26 cellular contexts compared by ENCODE assay signal in genomic region chr12:51234533-51234932, GRCh38. TPM values are rescaled to one million over a fixed set of nuclear protein-coding genes. Genes with fewer than 3 reads are reported as not detected.
A peak's percentile ranks its signal among the peaks of the same experiment; 100 is the strongest.
DNase-seq lines count a peak whose midpoint lies in the region; ATAC-seq, FAIRE-seq and TF ChIP-seq lines count a peak whose summit lies in the region.
"Had no signal": no experiment of that assay in that cellular context is flagged by ENCODE, and none has a peak within 500 bp of the region (broad histone marks: within the 10 kb centered on the region; RNA-seq: fewer than 3 reads in every experiment).

No MANE protein-coding gene starts in this region.

- H3K36me3 ChIP-seq in K562 (ENCODE audit: control insufficient read depth, insufficient read depth, low read length), result no peaks in the 10 kb centered on the region
- H3K36me3 ChIP-seq: BLaER1 treated with 17β-estradiol and CSF1 and Interleukin-3, amounts not matched to agents 10 nM and 100 nM; HAP-1 had no signal

- peak overlapping the region; percentile 99 for H3K27ac ChIP-seq in 22Rv1
- H3K27ac ChIP-seq in K562 (ENCODE audit: extremely low read depth, low read depth, low read length), result no peak overlapping the region
- H3K27ac ChIP-seq: A549; BLaER1 treated with 17β-estradiol and CSF1 and Interleukin-3, amounts not matched to agents 10 nM and 100 nM had no signal

- FAIRE-seq in K562 (lab: Jason Lieb, UNC), result no peak
- FAIRE-seq: A549, D721Med, G401.6, GM12892, GM19239, H54 had no signal

- peak overlapping the region; percentile 22 for H3K27ac Mint-ChIP-seq in stimulated activated effector memory CD8-positive, alpha-beta T cell treated with anti-CD3 and anti-CD28 coated beads, Interleukin-12 subunit alpha, Interleukin-12 subunit beta, amount 100 ng/mL, for 72 hours
- no peak overlapping the region for H3K27ac Mint-ChIP-seq in WTC11
- H3K27ac Mint-ChIP-seq: CD4-positive, alpha-beta T cell; CD8-positive, alpha-beta memory T cell; GM23338; HFFc6 had no signal

- H3K27me3 ChIP-seq in K562 (ENCODE audit: control insufficient read depth in 2 of 2, insufficient read depth in 2 of 2, low read length in 2 of 2), result no peaks in the 10 kb centered on the region
- H3K27me3 ChIP-seq: BE2C; BLaER1 treated with 17β-estradiol and CSF1 and Interleukin-3, amounts not matched to agents 10 nM and 100 nM had no signal

- TF ChIP-seq CTCF in 22Rv1 (IDR thresholded peaks at IDR 0.05), result no peak
- no peak for TF ChIP-seq CTCF in K562 (IDR thresholded peaks at IDR 0.05 in 2 of 3, conservative IDR thresholded peaks at IDR 0.05 in 1 of 3; ENCODE audit: insufficient read depth in 2 of 3, low read depth in 1 of 3, low read length in 3 of 3)
- no peak for TF ChIP-seq CTCF in WTC11 (IDR thresholded peaks at IDR 0.05)

- POLR2A ChIA-PET in K562 (lab: Yijun Ruan, JAX), result no interaction called here
- POLR2A ChIA-PET in WTC11 (lab: Charles Lee), result no interaction called here

- H3K4me3 Mint-ChIP-seq in stimulated activated effector memory CD8-positive, alpha-beta T cell treated with anti-CD3 and anti-CD28 coated beads, Interleukin-12 subunit alpha, Interleukin-12 subunit beta, amount 100 ng/mL, for 72 hours, result no peak overlapping the region
- no peak overlapping the region for H3K4me3 Mint-ChIP-seq in WTC11
- H3K4me3 Mint-ChIP-seq: CD14-positive monocyte; CD4-positive, alpha-beta T cell; GM23338; HFFc6 had no signal

- peak; percentile 6 for DNase-seq in DMS 273 (lab: John Stamatoyannopoulos, UW; ENCODE audit: unreplicated experiment)
- no peak for DNase-seq in DMS 273 treated with DMSO at 0.1 percent for 48 hours (lab: John Stamatoyannopoulos, UW)
- no peak for DNase-seq in K562 (ENCODE audit: extremely low read depth in 1 of 4, low spot score in 3 of 4)
- DNase-seq in stimulated activated effector memory CD8-positive, alpha-beta T cell treated with anti-CD3 and anti-CD28 coated beads, Interleukin-12 subunit alpha, Interleukin-12 subunit beta, amount 100 ng/mL, for 72 hours (ENCODE audit: low spot score in 2 of 2), result no peak
- DNase-seq in H4 (ENCODE audit: low spot score), result no peak
- no peak for DNase-seq in WTC11 (ENCODE audit: low spot score)
- DNase-seq: 8988T; ACHN; AML-193; BE2C; CD4-positive, alpha-beta T cell; CD8-positive, alpha-beta memory T cell; DMS153; DND-41; HFFc6 had no signal

- H3K4me1 ChIP-seq in K562 (replicated peaks in 1 of 2; ENCODE audit: control insufficient read depth in 2 of 2, insufficient read depth in 2 of 2, low read length in 2 of 2), result peaks cover 4 to 14% of the 10 kb centered on the region in 2 experiments; a peak in 4 of 5 replicates
- H3K4me1 ChIP-seq: A549 had no signal

- TF ChIP-seq EP300 in K562 (IDR thresholded peaks at IDR 0.05; ENCODE audit: low read length), result no peak

- no peak for TF ChIP-seq RAD21 in K562 (CRISPR knock-in tag; conservative IDR thresholded peaks at IDR 0.05 in 1 of 2, IDR thresholded peaks at IDR 0.05 in 1 of 2)

- H3K4me2 ChIP-seq in K562 (ENCODE audit: insufficient read depth, low read length), result no peak overlapping the region
- H3K4me2 ChIP-seq: A549; BLaER1 treated with 17β-estradiol and CSF1 and Interleukin-3, amounts not matched to agents 10 nM and 100 nM; GM23338 had no signal

- peaks cover 9% of the 10 kb centered on the region for H3K79me2 ChIP-seq in K562 (ENCODE audit: control insufficient read depth, insufficient read depth, low read length)

- H2AFZ ChIP-seq in K562 (ENCODE audit: low read depth, low read length), result no peak overlapping the region
- H2AFZ ChIP-seq: GM23338 had no signal

- no peaks in the 10 kb centered on the region for H3K27me3 Mint-ChIP-seq in WTC11 (ENCODE audit: low read depth)
- H3K27me3 Mint-ChIP-seq: CD4-positive, alpha-beta T cell had no signal

- no peak for ATAC-seq in K562
- ATAC-seq in stimulated activated effector memory CD8-positive, alpha-beta T cell treated with anti-CD3 and anti-CD28 coated beads, Interleukin-12 subunit alpha, Interleukin-12 subunit beta, amount 100 ng/mL, for 72 hours, result no peak
- no peak for ATAC-seq in WTC11
- ATAC-seq: A549, GM23338 had no signal

- no peaks in the 10 kb centered on the region for H3K9me1 ChIP-seq in K562 (ENCODE audit: control insufficient read depth, insufficient read depth, low read length)

- no peak overlapping the region for H3K9ac ChIP-seq in K562 (ENCODE audit: insufficient read depth in 1 of 2, low read depth in 2 of 2, low read length in 2 of 2)
- H3K9ac ChIP-seq: BLaER1 treated with 17β-estradiol and CSF1 and Interleukin-3, amounts not matched to agents 10 nM and 100 nM had no signal

- no peak for TF ChIP-seq POLR2A in K562 (conservative IDR thresholded peaks at IDR 0.05)

- H3K9me3 Mint-ChIP-seq in stimulated activated effector memory CD8-positive, alpha-beta T cell treated with anti-CD3 and anti-CD28 coated beads, Interleukin-12 subunit alpha, Interleukin-12 subunit beta, amount 100 ng/mL, for 72 hours, result no peaks in the 10 kb centered on the region
- H3K9me3 Mint-ChIP-seq in WTC11, result 0 out of 2 replicates have a peak, but pooled peaks cover 3% of the 10 kb centered on the region
- H3K9me3 Mint-ChIP-seq: CD4-positive, alpha-beta T cell; CD8-positive, alpha-beta memory T cell; GM23338; HFFc6 had no signal

- H3K36me3 Mint-ChIP-seq in stimulated activated effector memory CD8-positive, alpha-beta T cell treated with anti-CD3 and anti-CD28 coated beads, Interleukin-12 subunit alpha, Interleukin-12 subunit beta, amount 100 ng/mL, for 72 hours, result peaks cover 12% of the 10 kb centered on the region
- H3K36me3 Mint-ChIP-seq in WTC11, result no peaks in the 10 kb centered on the region

- intact Hi-C loops in K562 (cut with micrococcal nuclease), result no loop called here

- BruUV-seq in K562 (replicated peaks; lab: Mats Ljungman, UMichigan), result no TSS peak

- in situ Hi-C loops in K562 (cut with MboI), result no loop called here

- peaks cover 8% of the 10 kb centered on the region for H3K4me1 Mint-ChIP-seq in stimulated activated effector memory CD8-positive, alpha-beta T cell treated with anti-CD3 and anti-CD28 coated beads, Interleukin-12 subunit alpha, Interleukin-12 subunit beta, amount 100 ng/mL, for 72 hours
- peaks cover 7% of the 10 kb centered on the region for H3K4me1 Mint-ChIP-seq in WTC11

- H3K4me3 ChIP-seq in K562, result no peak overlapping the region
- H3K4me3 ChIP-seq: A549; BLaER1 treated with 17β-estradiol and CSF1 and Interleukin-3, amounts not matched to agents 10 nM and 100 nM; GM23338; HAP-1 had no signal

- 35% methylated on average over 5 of the region's 5 CpGs for WGBS in K562 (ENCODE audit: insufficient coverage, low coverage, missing lambda C conversion rate)

- no peaks in the 10 kb centered on the region for H3K9me3 ChIP-seq in K562 (replicated peaks; ENCODE audit: control insufficient read depth, insufficient read depth, low read depth, low read length)
- H3K9me3 ChIP-seq: A549, BE2C, HAP-1 had no signal

- H4K20me1 ChIP-seq in K562 (replicated peaks; ENCODE audit: control insufficient read depth, insufficient read depth, low read length), result no peaks in the 10 kb centered on the region

- CTCF ChIA-PET in K562 (lab: Yijun Ruan, JAX; ENCODE audit: low intra/inter-chr PET ratio), result no interaction called here
- CTCF ChIA-PET in WTC11 (lab: Charles Lee), result no interaction called here

RNA-seq across cellular contexts. Expression of gene DAZAP2, which starts 4.1 kb away (rescaled TPM):
- total RNA-seq in K562 (2011; cell fraction: chromatin; rRNA removed; ENCODE audit: low replicate concordance), result 65.3 and 70.8 TPM in 2 replicates
- total RNA-seq in K562 (2011; cell fraction: nucleolus; rRNA removed), result 50.3 and 56.7 TPM in 2 replicates
- 71.7 and 79.8 TPM in 2 replicates for total RNA-seq in K562 (2011; cell fraction: nucleoplasm; rRNA removed)
- total RNA-seq in K562 (2014; rRNA removed), result 111 and 116 TPM in 2 replicates
- total RNA-seq in K562 (2014; rRNA removed; fragmentation: Illumina TruSeq; extraction: Trizol), result 144 and 149 TPM in 2 replicates
- 194 and 195 TPM in 2 replicates for total RNA-seq in K562 (2015; rRNA removed; fragmentation: Illumina TruSeq; extraction: Trizol)
- 129 and 132 TPM in 2 replicates for total RNA-seq in K562 (2021)
- polyA plus RNA-seq in K562 (2011; rRNA removed), result 329 and 342 TPM in 2 replicates
- 426 and 578 TPM in 2 replicates for polyA plus RNA-seq in K562 (2011; cell fraction: cytosol; rRNA removed)
- 135 and 184 TPM in 2 replicates for polyA plus RNA-seq in K562 (2011; cell fraction: nucleus; rRNA removed)
- polyA plus RNA-seq in K562 (2012), result 215 and 432 TPM in 2 replicates
- polyA plus RNA-seq in K562 (2014; fragmentation: Illumina TruSeq; extraction: Trizol), result 276 and 289 TPM in 2 replicates
- polyA plus RNA-seq in K562 (2014; fragmentation: Nextera tagmentation; extraction: Ambion mirVana), result 100 to 1,000 TPM; 364 to 668 TPM
- polyA plus RNA-seq in K562 (2014; rRNA removed), result 227 and 282 TPM in 2 replicates
- 188 and 248 TPM in 2 replicates for polyA minus RNA-seq in K562 (2011; rRNA and poly(A)+ RNA removed)
- polyA minus RNA-seq in K562 (2011; cell fraction: cytosol; rRNA and poly(A)+ RNA removed), result 112 and 122 TPM in 2 replicates
- polyA minus RNA-seq in K562 (2011; cell fraction: nucleus; rRNA and poly(A)+ RNA removed), result 28.7 and 52.4 TPM in 2 replicates
- total RNA-seq in H4 (2014; rRNA removed; shearing (Covaris generic)), result 270 and 319 TPM in 2 replicates
- total RNA-seq in WTC11 (2021), result 30.4 to 35.8 TPM (median 33.0 TPM) in 3 replicates

RNA-seq across cellular contexts. Expression of gene POU6F1, which starts 16.7 kb away (rescaled TPM):
- 8.6 and 29.6 TPM in 2 replicates for total RNA-seq in K562 (2011; cell fraction: chromatin; rRNA removed; ENCODE audit: low replicate concordance)
- 5.3 and 7.0 TPM in 2 replicates for total RNA-seq in K562 (2011; cell fraction: nucleolus; rRNA removed)
- total RNA-seq in K562 (2011; cell fraction: nucleoplasm; rRNA removed), result 13.7 and 24.2 TPM in 2 replicates
- total RNA-seq in K562 (2014; rRNA removed) (0.36 and 1.3 TPM in 2 replicates), K562 (2014; rRNA removed; fragmentation: Illumina TruSeq; extraction: Trizol) (1.4 and 2.0 TPM in 2 replicates), K562 (2015; rRNA removed; fragmentation: Illumina TruSeq; extraction: Trizol) (0.98 and 1.1 TPM in 2 replicates), K562 (2021) (3.3 and 4.0 TPM in 2 replicates), WTC11 (2021) (10.2 to 14.5 TPM (median 11.2 TPM) in 3 replicates)
- polyA plus RNA-seq in K562 (2011; rRNA removed) (3.0 and 3.4 TPM in 2 replicates), K562 (2014; fragmentation: Illumina TruSeq; extraction: Trizol) (1.1 and 1.4 TPM in 2 replicates), K562 (2014; fragmentation: Nextera tagmentation; extraction: Ambion mirVana) (under 1 TPM; 0.14 to 0.25 TPM), K562 (2014; rRNA removed) (0.78 and 1.4 TPM in 2 replicates)
- polyA plus RNA-seq in K562 (2011; cell fraction: cytosol; rRNA removed), result 1.2 and 1.3 TPM in 2 replicates
- polyA plus RNA-seq in K562 (2011; cell fraction: nucleus; rRNA removed), result 7.9 and 10.0 TPM in 2 replicates
- 0.89 and 5.9 TPM in 2 replicates for polyA plus RNA-seq in K562 (2012)
- polyA minus RNA-seq in K562 (2011; rRNA and poly(A)+ RNA removed), result 1.5 and 1.6 TPM in 2 replicates
- 2.1 and 2.3 TPM in 2 replicates for polyA minus RNA-seq in K562 (2011; cell fraction: cytosol; rRNA and poly(A)+ RNA removed)
- 2.3 and 3.6 TPM in 2 replicates for polyA minus RNA-seq in K562 (2011; cell fraction: nucleus; rRNA and poly(A)+ RNA removed)
- 2.9 and 24.5 TPM in 2 replicates for total RNA-seq in H4 (2014; rRNA removed; shearing (Covaris generic))

RNA-seq across cellular contexts. Expression of gene SMAGP, which starts 35.7 kb away (rescaled TPM):
- 33.1 and 42.1 TPM in 2 replicates for total RNA-seq in K562 (2011; cell fraction: chromatin; rRNA removed; ENCODE audit: low replicate concordance)
- 28.7 and 34.4 TPM in 2 replicates for total RNA-seq in K562 (2011; cell fraction: nucleolus; rRNA removed)
- total RNA-seq in K562 (2011; cell fraction: nucleoplasm; rRNA removed), result 43.1 and 65.2 TPM in 2 replicates
- total RNA-seq in K562 (2014; rRNA removed) (23.1 and 26.4 TPM in 2 replicates), K562 (2014; rRNA removed; fragmentation: Illumina TruSeq; extraction: Trizol) (26.5 and 31.6 TPM in 2 replicates), K562 (2015; rRNA removed; fragmentation: Illumina TruSeq; extraction: Trizol) (24.9 and 25.3 TPM in 2 replicates), K562 (2021) (29.7 and 35.9 TPM in 2 replicates), WTC11 (2021) (11.6 to 12.5 TPM (median 11.7 TPM) in 3 replicates)
- polyA plus RNA-seq in K562 (2011; rRNA removed) (52.2 and 62.3 TPM in 2 replicates), K562 (2014; fragmentation: Illumina TruSeq; extraction: Trizol) (45.9 and 53.9 TPM in 2 replicates), K562 (2014; fragmentation: Nextera tagmentation; extraction: Ambion mirVana) (10 to 100 TPM; 26.0 to 29.9 TPM), K562 (2014; rRNA removed) (33.6 and 35.3 TPM in 2 replicates)
- 47.6 and 61.5 TPM in 2 replicates for polyA plus RNA-seq in K562 (2011; cell fraction: cytosol; rRNA removed)
- 38.6 and 59.2 TPM in 2 replicates for polyA plus RNA-seq in K562 (2011; cell fraction: nucleus; rRNA removed)
- polyA plus RNA-seq in K562 (2012), result 40.6 and 110 TPM in 2 replicates
- polyA minus RNA-seq in K562 (2011; rRNA and poly(A)+ RNA removed), result 31.6 and 53.7 TPM in 2 replicates
- polyA minus RNA-seq in K562 (2011; cell fraction: cytosol; rRNA and poly(A)+ RNA removed), result 14.2 and 22.0 TPM in 2 replicates
- 10.8 and 13.6 TPM in 2 replicates for polyA minus RNA-seq in K562 (2011; cell fraction: nucleus; rRNA and poly(A)+ RNA removed)
- 6.3 and 13.8 TPM in 2 replicates for total RNA-seq in H4 (2014; rRNA removed; shearing (Covaris generic))
